Comparison of ENCODE assay signal across 8 cellular contexts in the genomic region with DNA sequence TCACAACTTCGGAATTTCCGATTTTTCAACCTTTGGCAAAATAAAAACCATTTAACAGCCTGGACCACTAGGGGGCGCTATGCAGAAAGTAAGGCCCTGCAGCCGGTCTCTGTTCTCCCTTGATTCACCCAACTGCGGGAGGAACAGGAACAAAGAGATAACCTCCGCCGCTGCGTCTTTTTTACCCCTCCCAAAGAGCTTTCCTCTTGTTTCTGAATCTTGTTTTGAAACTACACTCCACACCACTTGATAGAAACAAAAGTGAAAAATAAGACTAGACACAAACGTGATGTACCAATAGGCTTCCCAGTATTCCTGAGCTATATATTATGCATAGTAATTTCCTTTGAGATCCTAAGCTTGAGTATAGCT.
A peak's percentile ranks its signal among the peaks of the same experiment; 100 is the strongest.
DNase-seq lines count a peak whose midpoint lies in the region; ATAC-seq and TF ChIP-seq lines count a peak whose summit lies in the region.

No MANE protein-coding gene starts in this region.

- CTCF ChIA-PET in activated CD4-positive, alpha-beta memory T cell treated with anti-CD3 and anti-CD28 coated beads for 36 hours (lab: Charles Lee) = interaction anchor here (0.6 to 3.1 kb wide), 42 partner anchors 10 to 464 kb away, joined by 3 to 37 read pairs (median 4); a partner anchor contains a TSS

- intact Hi-C loops in activated CD4-positive, alpha-beta memory T cell treated with anti-CD3 and anti-CD28 coated beads for 36 hours (cut with micrococcal nuclease) = loop anchor here (1.0 to 5.0 kb wide), 3 partner anchors 46 to 406 kb away; no protein-coding TSS in a partner anchor

- no peaks in the 10 kb centered on the region for H3K79me2 ChIP-seq in mesendoderm (ENCODE audit: control insufficient read depth, insufficient read depth, low read length)

- H3K18ac ChIP-seq in mesendoderm (ENCODE audit: low read length) = no peak overlapping the region

- peaks cover 2% of the 10 kb centered on the region for H3K27me3 Mint-ChIP-seq in HFFc6 (ENCODE audit: insufficient read depth)
- H3K27me3 Mint-ChIP-seq in activated CD4-positive, alpha-beta memory T cell treated with anti-CD3 and anti-CD28 coated beads for 36 hours = peaks cover 20% of the 10 kb centered on the region

- no peaks in the 10 kb centered on the region for H3K36me3 Mint-ChIP-seq in HFFc6 (ENCODE audit: low read depth)
- H3K36me3 Mint-ChIP-seq in activated CD4-positive, alpha-beta memory T cell treated with anti-CD3 and anti-CD28 coated beads for 36 hours = no peaks in the 10 kb centered on the region

- H3K4me1 ChIP-seq in mesendoderm (ENCODE audit: control insufficient read depth, low read depth, low read length) = no peaks in the 10 kb centered on the region

- H3K27me3 ChIP-seq in mesendoderm (ENCODE audit: insufficient read depth, low read length, poor library complexity) = no peaks in the 10 kb centered on the region

- ATAC-seq in GM21723 (IDR thresholded peaks at IDR 0.05; ENCODE audit: unreplicated experiment) = no peak

- H3K56ac ChIP-seq in mesendoderm (ENCODE audit: low read length) = no peak overlapping the region

- no peak overlapping the region for H2BK15ac ChIP-seq in mesendoderm (replicated peaks; ENCODE audit: low read depth)

- H3K79me1 ChIP-seq in mesendoderm (ENCODE audit: low read length) = no peaks in the 10 kb centered on the region

- no peak overlapping the region for H3K4ac ChIP-seq in mesendoderm (ENCODE audit: low read depth, low read length)

- no peaks in the 10 kb centered on the region; the same call in 1 of the 2 replicates for H3K4me1 Mint-ChIP-seq in HFFc6 (ENCODE audit: low read depth)
- H3K4me1 Mint-ChIP-seq in activated CD4-positive, alpha-beta memory T cell treated with anti-CD3 and anti-CD28 coated beads for 36 hours (ENCODE audit: low read depth) = peaks cover 5% of the 10 kb centered on the region

- H4K8ac ChIP-seq in mesendoderm (ENCODE audit: low read depth, low read length) = peak overlapping the region; percentile 39

- POLR2A ChIA-PET in activated CD4-positive, alpha-beta memory T cell treated with anti-CD3 and anti-CD28 coated beads for 36 hours (lab: Charles Lee) = no interaction called here

- TF ChIP-seq CTCF in C4-2B (conservative IDR thresholded peaks at IDR 0.05) (peak; percentile 87), HFFc6 (IDR thresholded peaks at IDR 0.05) (peak; percentile 95)

- WGBS in mesendoderm (ENCODE audit: extremely low coverage, insufficient coverage, low lambda C conversion rate) = no CpG with 5 or more reads among the region's 9 CpGs

- H3K27ac Mint-ChIP-seq in HFFc6 = no peak overlapping the region
- H3K27ac Mint-ChIP-seq in activated CD4-positive, alpha-beta memory T cell treated with anti-CD3 and anti-CD28 coated beads for 36 hours = no peak overlapping the region

- no peak overlapping the region for H2AK5ac ChIP-seq in mesendoderm (ENCODE audit: low read length)

- H3K36me3 ChIP-seq in mesendoderm (ENCODE audit: control insufficient read depth, insufficient read depth, low read length) = no peaks in the 10 kb centered on the region

- no peak overlapping the region for H3K9ac ChIP-seq in mesendoderm (ENCODE audit: low read length)

- DNase-seq in HFFc6 = peak; percentile 42
- DNase-seq in NCI-H748 treated with DMSO at 0.1 percent for 48 hours (lab: John Stamatoyannopoulos, UW) = peak; percentile 74
- DNase-seq in activated CD4-positive, alpha-beta memory T cell treated with anti-CD3 and anti-CD28 coated beads for 36 hours = peak; percentile 80
- peak; percentile 69 for DNase-seq in effector CD4-positive, alpha-beta T cell
- DNase-seq in mesendoderm = peak; percentile 83
- peak; percentile 28 to 34 for DNase-seq in stimulated activated CD8-positive, alpha-beta memory T cell treated with anti-CD3 and anti-CD28 coated beads, Interleukin-15, amount 100 ng/mL, for 48 hours (ENCODE audit: low read depth in 2 of 2)

- no peak overlapping the region for H3K23ac ChIP-seq in mesendoderm (ENCODE audit: low read length)

- H3K4me3 Mint-ChIP-seq in HFFc6 = peak overlapping the region; percentile 31; the same call in 1 of the 2 replicates
- no peak overlapping the region for H3K4me3 Mint-ChIP-seq in activated CD4-positive, alpha-beta memory T cell treated with anti-CD3 and anti-CD28 coated beads for 36 hours

- no peak overlapping the region for H2BK120ac ChIP-seq in mesendoderm (ENCODE audit: low read depth, low read length)

- H3K27ac ChIP-seq in C4-2B (no peak overlapping the region), mesendoderm (ENCODE audit: low read depth, low read length) (no peak overlapping the region)

- no peak overlapping the region for H2BK5ac ChIP-seq in mesendoderm (ENCODE audit: low read length)

- H3K4me3 ChIP-seq in mesendoderm (ENCODE audit: low read length) = no peak overlapping the region

- no peak overlapping the region for H3K4me2 ChIP-seq in mesendoderm (ENCODE audit: low read length)

- H3K9me3 Mint-ChIP-seq in HFFc6 = no peaks in the 10 kb centered on the region
- no peaks in the 10 kb centered on the region for H3K9me3 Mint-ChIP-seq in activated CD4-positive, alpha-beta memory T cell treated with anti-CD3 and anti-CD28 coated beads for 36 hours

- no peak overlapping the region for H4K5ac ChIP-seq in mesendoderm (ENCODE audit: low read length)

Comparison
In these comparisons a context has a peak if more than half of its experiments do, and no peak if none do; other contexts are left out.
1. DNase-seq: peak in every context shown above with its lines; median percentile 83 in mesendoderm; 80 in activated CD4-positive, alpha-beta memory T cell treated with anti-CD3 and anti-CD28 coated beads for 36 hours; 74 in NCI-H748 treated with DMSO at 0.1 percent for 48 hours; 69 in effector CD4-positive, alpha-beta T cell; 42 in HFFc6; 31 in stimulated activated CD8-positive, alpha-beta memory T cell treated with anti-CD3 and anti-CD28 coated beads, Interleukin-15, amount 100 ng/mL, for 48 hours.